14 cellular contexts compared by ENCODE assay signal in the genomic region with DNA sequence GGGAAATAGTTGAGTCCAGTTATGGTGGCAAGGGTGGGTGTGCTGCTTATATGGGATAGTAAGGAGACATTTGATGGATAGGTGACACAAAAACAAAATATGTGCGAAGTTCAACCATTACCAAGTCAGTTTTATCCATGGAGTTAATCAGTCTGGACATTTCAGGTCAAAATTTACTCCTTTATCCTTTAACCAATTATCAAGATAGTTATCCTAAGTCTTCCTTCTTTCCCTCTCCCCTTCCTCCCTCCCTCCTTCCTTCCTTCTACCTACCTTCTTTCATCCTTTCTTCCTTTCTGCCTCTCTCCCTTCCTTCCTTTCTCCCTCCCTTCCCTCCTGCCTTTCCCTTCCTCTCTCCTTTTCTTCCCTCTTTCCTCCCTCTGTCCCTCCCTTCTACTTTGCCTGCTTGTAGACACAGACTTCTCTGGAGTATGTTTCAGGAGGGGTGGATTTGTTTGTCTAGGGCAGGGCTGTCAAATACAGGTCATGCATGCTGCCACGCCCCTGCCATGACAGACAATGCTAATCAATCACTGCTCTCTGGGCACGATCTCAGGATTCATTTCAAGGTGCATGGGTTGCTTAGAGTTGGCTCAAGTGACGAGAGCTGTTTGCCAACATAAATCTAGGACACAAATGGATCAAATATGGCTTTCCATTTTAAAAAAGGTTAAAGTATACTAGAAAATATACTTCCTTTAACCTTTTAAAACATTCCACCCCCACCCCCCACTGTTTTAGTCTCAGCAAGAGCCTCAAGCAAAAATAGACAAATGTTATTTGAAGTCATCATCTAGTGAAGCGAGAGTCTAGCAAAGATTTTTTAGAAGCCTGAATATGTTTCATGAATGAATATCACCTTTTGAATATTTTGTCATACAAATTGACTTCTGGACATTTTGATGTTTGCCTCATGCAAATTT.
DNase-seq lines count a peak whose midpoint lies in the region; ATAC-seq and TF ChIP-seq lines count a peak whose summit lies in the region.
"Had no signal": no experiment of that assay in that cellular context is flagged by ENCODE, and none has a peak within 500 bp of the region (broad histone marks: within the 10 kb centered on the region; RNA-seq: fewer than 3 reads in every experiment).

No MANE protein-coding gene starts in this region.

- TF ChIP-seq CTCF in 22Rv1 (IDR thresholded peaks at IDR 0.05): no peak
- no peak for TF ChIP-seq CTCF in astrocyte of the spinal cord (IDR thresholded peaks at IDR 0.05; ENCODE audit: low read depth, low read length)
- no peak for TF ChIP-seq CTCF in right lobe of liver (IDR thresholded peaks at IDR 0.05)
- no peak for TF ChIP-seq CTCF in CD4-positive, alpha-beta T cell (IDR thresholded peaks at IDR 0.05)
- TF ChIP-seq CTCF in glutamatergic neuron (IDR thresholded peaks at IDR 0.05; ENCODE audit: partially characterized antibody, unreplicated experiment): no peak

- POLR2A ChIA-PET in CD4-positive, alpha-beta T cell (lab: Charles Lee): no interaction called here

- no peak overlapping the region for H3K14ac ChIP-seq in mesenchymal stem cell (ENCODE audit: low read length in 2 of 2)

- no peak overlapping the region for H2BK12ac ChIP-seq in mesenchymal stem cell (ENCODE audit: low read length in 2 of 2)

- H2BK15ac ChIP-seq in mesenchymal stem cell (ENCODE audit: low read depth, poor library complexity, severe bottlenecking): no peak overlapping the region

- no peak overlapping the region for H4K8ac ChIP-seq in mesenchymal stem cell (ENCODE audit: low read length)

- H2BK5ac ChIP-seq in mesenchymal stem cell (ENCODE audit: low read depth, low read length, poor library complexity, severe bottlenecking): no peak overlapping the region

- no peaks in the 10 kb centered on the region for H3K9me3 Mint-ChIP-seq in CD4-positive, alpha-beta T cell
- H3K9me3 Mint-ChIP-seq in glutamatergic neuron (ENCODE audit: unreplicated experiment): no peaks in the 10 kb centered on the region
- H3K9me3 Mint-ChIP-seq: activated CD4-positive, alpha-beta T cell treated with anti-CD3 and anti-CD28 coated beads, Interleukin-2, amount 10 ng/mL, durations not matched to agents 7 days and 5 days; natural killer cell had no signal

- H3K4me3 ChIP-seq in astrocyte of the spinal cord (ENCODE audit: low read depth, low read length) (no peak overlapping the region), right lobe of liver (peak overlapping the region in 2 of 3 donors; percentile 20 to 33), mesenchymal stem cell (ENCODE audit: insufficient read depth in 1 of 2, low read depth in 1 of 2, low read length in 2 of 2) (no peak overlapping the region), H7 (ENCODE audit: insufficient read depth, low read depth, low read length) (no peak overlapping the region)
- H3K4me3 ChIP-seq: esophagus muscularis mucosa had no signal

- no peak overlapping the region for H3K4me2 ChIP-seq in mesenchymal stem cell (ENCODE audit: low read length, poor library complexity, severe bottlenecking)

- TF ChIP-seq POLR2A in right lobe of liver (IDR thresholded peaks at IDR 0.05): no peak

- H3K27ac Mint-ChIP-seq in CD4-positive, alpha-beta T cell: no peak overlapping the region
- no peak overlapping the region for H3K27ac Mint-ChIP-seq in glutamatergic neuron (ENCODE audit: unreplicated experiment)
- H3K27ac Mint-ChIP-seq: activated CD4-positive, alpha-beta T cell treated with anti-CD3 and anti-CD28 coated beads, Interleukin-2, amount 10 ng/mL, durations not matched to agents 7 days and 5 days; natural killer cell had no signal

- H3K36me3 Mint-ChIP-seq in CD4-positive, alpha-beta T cell (ENCODE audit: low read depth): no peaks in the 10 kb centered on the region
- no peaks in the 10 kb centered on the region for H3K36me3 Mint-ChIP-seq in glutamatergic neuron (ENCODE audit: unreplicated experiment)
- H3K36me3 Mint-ChIP-seq: natural killer cell had no signal

- no peak overlapping the region for H2AFZ ChIP-seq in mesenchymal stem cell (ENCODE audit: low read depth, low read length)

- intact Hi-C loops in right lobe of liver (cut with DNase I): no loop called here
- intact Hi-C loops in CD4-positive, alpha-beta T cell (cut with DNase I, micrococcal nuclease): no loop called here

- H3K4me1 ChIP-seq in right lobe of liver (peaks cover 0 to 32% (median 13%) of the 10 kb centered on the region in 4 donors), mesenchymal stem cell (ENCODE audit: control insufficient read depth, insufficient read depth, low read depth, low read length) (no peaks in the 10 kb centered on the region)
- H3K4me1 ChIP-seq: esophagus muscularis mucosa had no signal

- H3K18ac ChIP-seq in mesenchymal stem cell (ENCODE audit: low read depth in 1 of 2, low read length in 2 of 2): no peak overlapping the region

- CTCF ChIA-PET in CD4-positive, alpha-beta T cell (lab: Charles Lee): interaction anchor here (0.8 kb wide), 1 partner anchor 73 kb away, joined by 3 read pairs; no protein-coding TSS in a partner anchor

- in situ Hi-C loops in astrocyte of the spinal cord (cut with HindIII; ENCODE audit: low sequenced_read_pairs): no loop called here

- no peak overlapping the region for H2BK120ac ChIP-seq in mesenchymal stem cell (ENCODE audit: low read depth, low read length)

- peak; percentile 23 for DNase-seq in HPDE6-E6E7 (ENCODE audit: extremely low spot score)
- DNase-seq in astrocyte of the spinal cord (ENCODE audit: low read depth, low spot score): peak; percentile 52
- peak; percentile 57 to 85 (median 78) for DNase-seq in right lobe of liver
- no peak for DNase-seq in mesenchymal stem cell
- DNase-seq in H7: no peak
- DNase-seq in CD4-positive, alpha-beta T cell: no peak
- DNase-seq in glutamatergic neuron: no peak
- DNase-seq: activated CD4-positive, alpha-beta T cell treated with anti-CD3 and anti-CD28 coated beads, Interleukin-2, amount 10 ng/mL, durations not matched to agents 7 days and 5 days; activated effector memory CD4-positive, alpha-beta T cell treated with Interleukin-2 at 50 U/mL for 16 hours; MM.1S; natural killer cell; NK-92 treated with Interleukin-12 subunit alpha and Interleukin-12 subunit beta, amount 100 ng/mL, for 24 hours had no signal

- no peak overlapping the region for H2AK5ac ChIP-seq in mesenchymal stem cell (ENCODE audit: low read length, severe bottlenecking)

- H3K9me3 ChIP-seq in right lobe of liver: no peaks in the 10 kb centered on the region
- H3K9me3 ChIP-seq in mesenchymal stem cell (ENCODE audit: control insufficient read depth, low read length): no peaks in the 10 kb centered on the region
- no peaks in the 10 kb centered on the region for H3K9me3 ChIP-seq in CD4-positive, alpha-beta T cell (ENCODE audit: control insufficient read depth, low read length)
- H3K9me3 ChIP-seq: esophagus muscularis mucosa had no signal

- H3K4me1 Mint-ChIP-seq in CD4-positive, alpha-beta T cell (ENCODE audit: low read depth): no peaks in the 10 kb centered on the region
- H3K4me1 Mint-ChIP-seq in glutamatergic neuron (ENCODE audit: low read depth, unreplicated experiment): peaks cover 7% of the 10 kb centered on the region
- H3K4me1 Mint-ChIP-seq: activated CD4-positive, alpha-beta T cell treated with anti-CD3 and anti-CD28 coated beads, Interleukin-2, amount 10 ng/mL, durations not matched to agents 7 days and 5 days; natural killer cell had no signal

- no peak overlapping the region for H3K4me3 Mint-ChIP-seq in CD4-positive, alpha-beta T cell
- H3K4me3 Mint-ChIP-seq in glutamatergic neuron (ENCODE audit: unreplicated experiment): no peak overlapping the region
- H3K4me3 Mint-ChIP-seq: activated CD4-positive, alpha-beta T cell treated with anti-CD3 and anti-CD28 coated beads, Interleukin-2, amount 10 ng/mL, durations not matched to agents 7 days and 5 days; natural killer cell had no signal

- no peak overlapping the region for H3K23ac ChIP-seq in mesenchymal stem cell (ENCODE audit: low read length in 2 of 2)

- H3K27me3 ChIP-seq in right lobe of liver: no peaks in the 10 kb centered on the region
- H3K27me3 ChIP-seq in mesenchymal stem cell (ENCODE audit: control insufficient read depth in 1 of 2, insufficient read depth in 1 of 2, low read length in 2 of 2): no peaks in the 10 kb centered on the region
- no peaks in the 10 kb centered on the region for H3K27me3 ChIP-seq in H7 (ENCODE audit: control insufficient read depth, insufficient read depth, low read length)
- no peaks in the 10 kb centered on the region for H3K27me3 ChIP-seq in CD4-positive, alpha-beta T cell (ENCODE audit: control insufficient read depth, insufficient read depth, low read length)
- H3K27me3 ChIP-seq: esophagus muscularis mucosa had no signal

- no peak overlapping the region for H3K9ac ChIP-seq in mesenchymal stem cell (ENCODE audit: low read length)

- ATAC-seq in right lobe of liver: peak; percentile 71 to 80 (median 76)
- no peak for ATAC-seq in CD4-positive, alpha-beta T cell (ENCODE audit: poor library complexity)
- ATAC-seq: natural killer cell had no signal

- H3K4ac ChIP-seq in mesenchymal stem cell (ENCODE audit: low read depth in 1 of 2, low read length in 2 of 2): no peak overlapping the region

- H3K36me3 ChIP-seq in right lobe of liver: no peaks in the 10 kb centered on the region
- no peaks in the 10 kb centered on the region for H3K36me3 ChIP-seq in mesenchymal stem cell (ENCODE audit: control insufficient read depth in 1 of 2, insufficient read depth in 2 of 2, low read depth in 1 of 2, low read length in 2 of 2)
- H3K36me3 ChIP-seq in H7 (replicated peaks; ENCODE audit: control insufficient read depth, insufficient read depth, low read length): no peaks in the 10 kb centered on the region
- H3K36me3 ChIP-seq: esophagus muscularis mucosa had no signal

- no peak overlapping the region for H4K91ac ChIP-seq in mesenchymal stem cell (ENCODE audit: low read length)

- no peaks in the 10 kb centered on the region for H3K79me1 ChIP-seq in mesenchymal stem cell (replicated peaks; ENCODE audit: low read length, poor library complexity, severe bottlenecking)

- no peaks in the 10 kb centered on the region for H3K27me3 Mint-ChIP-seq in CD4-positive, alpha-beta T cell
- H3K27me3 Mint-ChIP-seq in glutamatergic neuron (ENCODE audit: unreplicated experiment): peaks cover 3% of the 10 kb centered on the region

- WGBS in right lobe of liver (ENCODE audit: insufficient coverage, low coverage, low lambda C conversion rate, missing lambda C conversion rate): 46% methylated on average over 5 of the region's 5 CpGs
- 82% methylated on average over 3 of the region's 5 CpGs for WGBS in mesenchymal stem cell

- H3K27ac ChIP-seq in 22Rv1: peak overlapping the region; percentile 75
- peak overlapping the region in 2 of 3 donors; percentile 70 to 85 for H3K27ac ChIP-seq in right lobe of liver
- H3K27ac ChIP-seq in mesenchymal stem cell (ENCODE audit: low read length, poor library complexity, severe bottlenecking): no peak overlapping the region
- no peak overlapping the region for H3K27ac ChIP-seq in CD4-positive, alpha-beta T cell (ENCODE audit: low read depth, low read length)
- H3K27ac ChIP-seq: esophagus muscularis mucosa had no signal

Comparison
In these comparisons a context has a peak if more than half of its experiments do, and no peak if none do; other contexts are left out.
1. H3K27ac ChIP-seq: peak in 22Rv1 (single experiment) and right lobe of liver (2 of 3); none in mesenchymal stem cell (single experiment) and CD4-positive, alpha-beta T cell (single experiment).
2. DNase-seq: peak in HPDE6-E6E7 (single experiment), astrocyte of the spinal cord (single experiment) and right lobe of liver (3 of 3); none in mesenchymal stem cell (single experiment), H7 (single experiment), CD4-positive, alpha-beta T cell (0 of 10) and glutamatergic neuron (single experiment).
3. H3K4me3 ChIP-seq: peak in right lobe of liver (2 of 3); none in astrocyte of the spinal cord (single experiment), mesenchymal stem cell (0 of 2) and H7 (single experiment).